Comparison of ENCODE assay signal across 23 cellular contexts in the genomic region with DNA sequence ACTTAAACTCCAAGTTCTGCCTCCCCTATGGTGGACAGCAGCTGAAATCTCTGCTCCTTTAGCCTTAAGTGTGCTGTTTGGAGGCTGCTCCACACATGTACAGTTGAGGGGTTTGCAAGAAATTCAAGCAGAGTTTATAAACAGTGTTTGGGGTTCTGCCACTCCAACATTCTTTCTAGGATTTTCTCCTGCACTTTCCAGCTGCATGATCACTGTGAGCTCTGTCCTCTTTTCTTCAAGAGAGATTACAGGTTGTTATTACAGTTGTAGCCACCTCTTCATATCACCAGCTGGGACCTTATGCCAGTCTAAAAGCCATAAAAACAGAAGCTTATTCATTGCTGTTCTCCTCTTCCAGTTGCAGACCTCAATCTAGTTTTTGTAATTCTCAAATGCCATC. TPM values are rescaled to one million over a fixed set of nuclear protein-coding genes. Genes with fewer than 3 reads are reported as not detected.
"Had no signal": no experiment of that assay in that cellular context is flagged by ENCODE, and none has a peak within 500 bp of the region (broad histone marks: within the 10 kb centered on the region; RNA-seq: fewer than 3 reads in every experiment).

No MANE protein-coding gene starts in this region.

- H3K4me3 Mint-ChIP-seq: activated CD4-positive, alpha-beta memory T cell treated with anti-CD3 and anti-CD28 coated beads for 36 hours; activated CD4-positive, alpha-beta T cell treated with anti-CD3 and anti-CD28 coated beads, Interleukin-2, amount 10 ng/mL, durations not matched to agents 7 days and 5 days; activated naive CD8-positive, alpha-beta T cell treated with anti-CD3 and anti-CD28 coated beads, Interleukin-2, amount 50 U/mL, for 24 hours; T-helper 1 cell treated with Interleukin-12 subunit alpha and Interleukin-12 subunit beta and Interleukin-4 antibody, amounts not matched to agents 30 μg/mL and 1 μg/mL, for 36 hours had no signal

- H3K27ac Mint-ChIP-seq: activated CD4-positive, alpha-beta memory T cell treated with anti-CD3 and anti-CD28 coated beads for 36 hours; activated CD4-positive, alpha-beta T cell treated with anti-CD3 and anti-CD28 coated beads, Interleukin-2, amount 10 ng/mL, durations not matched to agents 7 days and 5 days; activated naive CD8-positive, alpha-beta T cell treated with anti-CD3 and anti-CD28 coated beads, Interleukin-2, amount 50 U/mL, for 24 hours; T-helper 1 cell treated with Interleukin-12 subunit alpha and Interleukin-12 subunit beta and Interleukin-4 antibody, amounts not matched to agents 30 μg/mL and 1 μg/mL, for 36 hours had no signal

- H3K27ac ChIP-seq: ascending aorta, body of pancreas, Peyer's patch, RWPE1 had no signal

- H3K9me3 Mint-ChIP-seq: activated CD4-positive, alpha-beta memory T cell treated with anti-CD3 and anti-CD28 coated beads for 36 hours; activated CD4-positive, alpha-beta T cell treated with anti-CD3 and anti-CD28 coated beads, Interleukin-2, amount 10 ng/mL, durations not matched to agents 7 days and 5 days; activated naive CD8-positive, alpha-beta T cell treated with anti-CD3 and anti-CD28 coated beads, Interleukin-2, amount 50 U/mL, for 24 hours; T-helper 1 cell treated with Interleukin-12 subunit alpha and Interleukin-12 subunit beta and Interleukin-4 antibody, amounts not matched to agents 30 μg/mL and 1 μg/mL, for 36 hours had no signal

- H3K4me3 ChIP-seq: ascending aorta, body of pancreas, K562, Peyer's patch had no signal

- ATAC-seq: activated naive CD8-positive, alpha-beta T cell treated with anti-CD3 and anti-CD28 coated beads, Interleukin-2, amount 50 U/mL, for 24 hours; body of pancreas; K562 had no signal

- DNase-seq: activated CD4-positive, alpha-beta memory T cell treated with anti-CD3 and anti-CD28 coated beads for 36 hours; activated CD4-positive, alpha-beta T cell treated with anti-CD3 and anti-CD28 coated beads, Interleukin-2, amount 10 ng/mL, durations not matched to agents 7 days and 5 days; activated CD4-positive, CD25-positive, alpha-beta regulatory T cell treated with anti-CD3 and anti-CD28 coated beads, Interleukin-2, amount 50 U/mL, for 72 hours; activated effector memory CD4-positive, alpha-beta T cell treated with Interleukin-2 at 50 U/mL for 16 hours; activated naive CD4-positive, alpha-beta T cell treated with Interleukin-2 at 50 U/mL for 16 hours; activated naive CD8-positive, alpha-beta T cell treated with anti-CD3 and anti-CD28 coated beads, Interleukin-2, amount 50 U/mL, for 24 hours; amniotic stem cell; body of pancreas; Karpas-422; MM.1S; NCI-H1105; NCI-H1436; NCI-H1694 treated with DMSO at 0.1 percent for 48 hours; NCI-H2081 treated with DMSO at 0.1 percent for 48 hours; NCI-H446; Peyer's patch; SHP77 had no signal

- H3K27me3 ChIP-seq: ascending aorta, body of pancreas, Peyer's patch had no signal

- FAIRE-seq: bronchial epithelial cell, K562 had no signal

- H3K27me3 Mint-ChIP-seq: activated CD4-positive, alpha-beta memory T cell treated with anti-CD3 and anti-CD28 coated beads for 36 hours; activated CD4-positive, alpha-beta T cell treated with anti-CD3 and anti-CD28 coated beads, Interleukin-2, amount 10 ng/mL, durations not matched to agents 7 days and 5 days; activated naive CD8-positive, alpha-beta T cell treated with anti-CD3 and anti-CD28 coated beads, Interleukin-2, amount 50 U/mL, for 24 hours had no signal

- H3K9me3 ChIP-seq: ascending aorta, body of pancreas, Peyer's patch had no signal

RNA-seq across cellular contexts. Expression of a gene that starts 45.3 kb away (rescaled TPM):
- total RNA-seq: K562 had no signal
- polyA plus RNA-seq: K562 had no signal

RNA-seq across cellular contexts. Expression of a gene that starts 54.5 kb away (rescaled TPM):
- total RNA-seq: ascending aorta, SK-MEL-5 had no signal
- polyA plus RNA-seq: K562 had no signal
